31 cellular contexts compared by ENCODE assay signal in the genomic region with DNA sequence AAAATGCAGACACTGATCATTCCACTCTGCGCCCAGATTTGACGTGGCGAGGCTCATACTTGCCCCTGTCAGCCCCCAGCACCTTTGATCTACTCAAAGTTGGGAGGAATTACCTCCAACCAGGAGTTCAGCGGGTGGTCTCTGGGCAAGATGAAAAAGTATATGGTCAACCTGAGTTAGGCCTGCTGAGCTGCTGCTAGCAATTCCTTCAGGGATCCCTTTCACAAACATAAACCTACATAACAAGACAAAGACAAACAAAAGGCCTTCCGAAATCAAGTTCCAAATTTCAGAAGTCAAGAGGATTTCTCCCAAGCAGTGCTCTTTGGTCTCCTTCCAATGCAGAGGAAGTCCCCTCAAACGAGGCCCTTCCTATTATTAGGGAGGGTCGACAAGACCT. TPM values are rescaled to one million over a fixed set of nuclear protein-coding genes. Genes with fewer than 3 reads are reported as not detected.
"Had no signal": no experiment of that assay in that cellular context is flagged by ENCODE, and none has a peak within 500 bp of the region (broad histone marks: within the 10 kb centered on the region; RNA-seq: fewer than 3 reads in every experiment).

No MANE protein-coding gene starts in this region.

- H3K27me3 ChIP-seq: ascending aorta, breast epithelium, cardiac muscle cell, esophagus muscularis mucosa, foreskin keratinocyte, gastrocnemius medialis, heart left ventricle had no signal

- H3K27me3 Mint-ChIP-seq: activated CD4-positive, alpha-beta memory T cell treated with anti-CD3 and anti-CD28 coated beads for 36 hours; activated CD8-positive, alpha-beta memory T cell treated with anti-CD3 and anti-CD28 coated beads, Interleukin-2, amount 10 ng/mL, durations not matched to agents 7 days and 5 days; activated naive CD8-positive, alpha-beta T cell; central memory CD8-positive, alpha-beta T cell; effector memory CD8-positive, alpha-beta T cell had no signal

- H3K27ac Mint-ChIP-seq: activated CD4-positive, alpha-beta memory T cell treated with anti-CD3 and anti-CD28 coated beads for 36 hours; activated naive CD8-positive, alpha-beta T cell; activated T-helper 1 cell treated with anti-CD3 and anti-CD28 coated beads, Interleukin-12 subunit alpha, Interleukin-12 subunit beta, Interleukin-2, Interleukin-4 antibody, amounts not matched to agents 30 ng/mL and 10 ng/mL and 1 ng/mL, durations not matched to agents 14 hours and 24 hours and 36 hours; brain; effector memory CD8-positive, alpha-beta T cell had no signal

- H3K4me3 ChIP-seq: ascending aorta, breast epithelium, cardiac muscle cell, esophagus muscularis mucosa, gastrocnemius medialis, heart left ventricle had no signal

- H3K9me3 ChIP-seq: ascending aorta, breast epithelium, esophagus muscularis mucosa, gastrocnemius medialis, heart left ventricle had no signal

- DNase-seq: activated CD4-positive, alpha-beta T cell treated with anti-CD3 and anti-CD28 coated beads for 1 hour; activated CD4-positive, alpha-beta T cell treated with anti-CD3 and anti-CD28 coated beads for 48 hours; activated CD8-positive, alpha-beta memory T cell treated with anti-CD3 and anti-CD28 coated beads, Interleukin-2, amount 10 ng/mL, durations not matched to agents 7 days and 5 days; activated CD8-positive, alpha-beta memory T cell treated with anti-CD3 and anti-CD28 coated beads, Interleukin-2, amount 50 U/mL, for 4 hours; activated CD8-positive, alpha-beta T cell treated with anti-CD3 and anti-CD28 coated beads, Interleukin-2, amount 10 ng/mL, durations not matched to agents 7 days and 5 days; activated gamma-delta T cell treated with Interleukin-2 at 50 U/mL for 16 hours; activated naive CD4-positive, alpha-beta T cell treated with anti-CD3 and anti-CD28 coated beads, Interleukin-2, amount 50 U/mL, for 16 hours; activated naive CD4-positive, alpha-beta T cell treated with Interleukin-2 at 50 U/mL for 16 hours; activated T-cell treated with anti-CD3 and anti-CD28 coated beads, Interleukin-2, amount 50 U/mL, for 1 hour; amygdala; cortex of kidney; dermis blood vessel endothelial cell; effector CD4-positive, alpha-beta T cell; effector memory CD8-positive, alpha-beta T cell; erythroblast; foreskin keratinocyte; gastrocnemius medialis; heart left ventricle; T-helper 2 cell had no signal

- H3K4me1 Mint-ChIP-seq: brain had no signal

- H3K36me3 ChIP-seq: ascending aorta, breast epithelium, cardiac muscle cell, esophagus muscularis mucosa, gastrocnemius medialis, heart left ventricle had no signal

- H3K4me3 Mint-ChIP-seq: activated CD4-positive, alpha-beta memory T cell treated with anti-CD3 and anti-CD28 coated beads for 36 hours; activated CD8-positive, alpha-beta memory T cell treated with anti-CD3 and anti-CD28 coated beads, Interleukin-2, amount 10 ng/mL, durations not matched to agents 7 days and 5 days; activated CD8-positive, alpha-beta T cell treated with anti-CD3 and anti-CD28 coated beads, Interleukin-2, amount 10 ng/mL, durations not matched to agents 7 days and 5 days; activated naive CD8-positive, alpha-beta T cell; activated T-helper 1 cell treated with anti-CD3 and anti-CD28 coated beads, Interleukin-12 subunit alpha, Interleukin-12 subunit beta, Interleukin-2, Interleukin-4 antibody, amounts not matched to agents 30 ng/mL and 10 ng/mL and 1 ng/mL, durations not matched to agents 14 hours and 24 hours and 36 hours; brain; central memory CD8-positive, alpha-beta T cell; effector memory CD8-positive, alpha-beta T cell; WTC11 had no signal

- H3K9me3 Mint-ChIP-seq: activated CD4-positive, alpha-beta memory T cell treated with anti-CD3 and anti-CD28 coated beads for 36 hours; activated T-helper 1 cell treated with anti-CD3 and anti-CD28 coated beads, Interleukin-12 subunit alpha, Interleukin-12 subunit beta, Interleukin-2, Interleukin-4 antibody, amounts not matched to agents 30 ng/mL and 10 ng/mL and 1 ng/mL, durations not matched to agents 14 hours and 24 hours and 36 hours; activated T-helper 2 cell treated with anti-CD3 and anti-CD28 coated beads, Interferon-gamma antibody, Interleukin-2, Interleukin-4, amounts not matched to agents 10 μg/mL and 5 μg/mL and 100 μg/mL, durations not matched to agents 14 hours and 24 hours and 36 hours; brain; central memory CD8-positive, alpha-beta T cell; effector memory CD8-positive, alpha-beta T cell; WTC11 had no signal

- H3K4me1 ChIP-seq: ascending aorta, breast epithelium, esophagus muscularis mucosa, foreskin keratinocyte, gastrocnemius medialis, heart left ventricle had no signal

- H3K36me3 Mint-ChIP-seq: activated naive CD8-positive, alpha-beta T cell; brain had no signal

- ATAC-seq: activated CD8-positive, alpha-beta memory T cell treated with anti-CD3 and anti-CD28 coated beads, Interleukin-2, amount 10 ng/mL, durations not matched to agents 7 days and 5 days; activated CD8-positive, alpha-beta T cell treated with anti-CD3 and anti-CD28 coated beads, Interleukin-2, amount 10 ng/mL, durations not matched to agents 7 days and 5 days; effector memory CD8-positive, alpha-beta T cell; foreskin keratinocyte; gastrocnemius medialis; heart left ventricle had no signal

- H3K27ac ChIP-seq: ascending aorta, breast epithelium, cardiac muscle cell, esophagus muscularis mucosa, foreskin keratinocyte, gastrocnemius medialis, heart left ventricle had no signal

RNA-seq across cellular contexts. Expression of gene CLDN5, which starts 20.8 kb away (rescaled TPM):
- total RNA-seq: activated CD8-positive, alpha-beta memory T cell treated with anti-CD3 and anti-CD28 coated beads for 36 hours; activated CD8-positive, alpha-beta memory T cell treated with anti-CD3 and anti-CD28 coated beads, Interleukin-2, amount 10 ng/mL, durations not matched to agents 7 days and 5 days; activated CD8-positive, alpha-beta T cell treated with anti-CD3 and anti-CD28 coated beads, Interleukin-2, amount 10 ng/mL, durations not matched to agents 7 days and 5 days; foreskin keratinocyte had no signal
- polyA plus RNA-seq: foreskin keratinocyte had no signal

RNA-seq across cellular contexts. Expression of gene CDC45, which starts 23.6 kb away (rescaled TPM):
- total RNA-seq: ascending aorta had no signal
